Comparison of ENCODE assay signal across 8 cellular contexts in the genomic region with DNA sequence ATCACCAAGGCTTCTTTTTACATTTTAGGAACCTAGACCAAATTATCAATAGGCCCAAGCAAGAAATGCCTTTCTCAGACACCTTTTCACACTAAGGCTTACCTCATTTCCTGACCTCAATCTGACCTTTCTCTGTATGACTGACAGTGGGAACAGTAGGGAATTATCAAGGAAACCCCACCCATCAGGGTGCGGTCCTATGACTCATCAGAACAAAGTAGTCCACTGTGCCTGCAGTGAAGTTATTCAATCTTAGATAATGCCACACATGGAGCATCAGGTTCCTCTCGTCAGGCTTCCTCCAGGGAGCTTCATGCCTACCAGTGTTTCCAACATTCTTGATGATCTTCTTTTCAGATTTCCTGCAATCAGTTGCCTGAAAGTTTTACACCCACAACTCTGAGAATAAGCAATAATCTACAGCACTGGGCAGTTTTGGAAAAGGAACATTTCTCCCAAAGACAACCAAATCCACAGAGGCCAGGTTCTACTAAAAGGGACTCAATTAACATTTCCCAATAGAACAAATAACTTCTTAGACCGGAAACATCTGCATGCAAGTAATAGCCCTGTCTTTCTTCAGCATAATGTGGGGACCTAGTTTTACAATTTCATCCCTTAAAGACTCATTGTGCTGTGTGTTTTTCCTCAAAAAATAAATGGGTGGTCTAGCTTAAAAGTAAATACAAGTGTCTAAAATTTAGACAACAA. TPM values are rescaled to one million over a fixed set of nuclear protein-coding genes. Genes with fewer than 3 reads are reported as not detected.
DNase-seq lines count a peak whose midpoint lies in the region; ATAC-seq, FAIRE-seq and TF ChIP-seq lines count a peak whose summit lies in the region.

No MANE protein-coding gene starts in this region.

- H3K4me3 ChIP-seq in cardiac fibroblast (replicated peaks in 1 of 2; ENCODE audit: low read depth in 2 of 2, low read length in 2 of 2) (no peak overlapping the region), small intestine (ENCODE audit: low read depth in 1 of 2, low read length in 2 of 2) (no peak overlapping the region)

- WGBS in small intestine, 3 donors: 31 to 46% (median 45%) methylated on average over 3 of the region's 3 CpGs

- peak overlapping the region in 1 of 2 donors; percentile 84 for H3K27ac ChIP-seq in small intestine (ENCODE audit: low read depth in 1 of 2, low read length in 1 of 2)

- ATAC-seq in GM18508 (IDR thresholded peaks at IDR 0.05; ENCODE audit: insufficient read depth, unreplicated experiment): peak; percentile 98
- ATAC-seq in GM21576 (IDR thresholded peaks at IDR 0.05; ENCODE audit: unreplicated experiment): peak; percentile 74

- no peaks in the 10 kb centered on the region for H3K9me3 ChIP-seq in small intestine (ENCODE audit: control insufficient read depth, low read depth)

- no peaks in the 10 kb centered on the region for H3K27me3 ChIP-seq in small intestine (ENCODE audit: control insufficient read depth in 2 of 2, insufficient read depth in 2 of 2, low read length in 2 of 2)

- FAIRE-seq in small intestine (lab: Jason Lieb, UNC): no peak

- H3K4me1 ChIP-seq in small intestine (ENCODE audit: control insufficient read depth in 2 of 2, insufficient read depth in 1 of 2, low read depth in 1 of 2, low read length in 1 of 2): no peaks in the 10 kb centered on the region

- DNase-seq in HK-2 (ENCODE audit: unreplicated experiment) (peak; percentile 25), cardiac fibroblast (ENCODE audit: low read depth in 2 of 2) (peak; percentile 21 to 46), small intestine (peak; percentile 95), hippocampal formation (lab: John Stamatoyannopoulos, UW) (no peak), T1000 (lab: John Stamatoyannopoulos, UW) (no peak), germinal center (ENCODE audit: low spot score) (no peak)

- no peaks in the 10 kb centered on the region for H3K36me3 ChIP-seq in small intestine (ENCODE audit: control insufficient read depth in 2 of 2, insufficient read depth in 2 of 2, low read length in 2 of 2)

- no peak for TF ChIP-seq CTCF in cardiac fibroblast (IDR thresholded peaks at IDR 0.05; ENCODE audit: low read depth, low read length)

RNA-seq across cellular contexts. Expression of a gene that starts 35.9 kb away (rescaled TPM):
- 1 to 10 TPM; 1.1 to 4.3 (median 1.1) TPM for polyA plus RNA-seq in small intestine

Comparison
In these comparisons a context has a peak if more than half of its experiments do, and no peak if none do; other contexts are left out.
1. DNase-seq: peak in HK-2 (single experiment), cardiac fibroblast (2 of 2) and small intestine (single experiment); none in hippocampal formation (0 of 2), T1000 (single experiment) and germinal center (single experiment).